8 cellular contexts compared by ENCODE assay signal in the genomic region with DNA sequence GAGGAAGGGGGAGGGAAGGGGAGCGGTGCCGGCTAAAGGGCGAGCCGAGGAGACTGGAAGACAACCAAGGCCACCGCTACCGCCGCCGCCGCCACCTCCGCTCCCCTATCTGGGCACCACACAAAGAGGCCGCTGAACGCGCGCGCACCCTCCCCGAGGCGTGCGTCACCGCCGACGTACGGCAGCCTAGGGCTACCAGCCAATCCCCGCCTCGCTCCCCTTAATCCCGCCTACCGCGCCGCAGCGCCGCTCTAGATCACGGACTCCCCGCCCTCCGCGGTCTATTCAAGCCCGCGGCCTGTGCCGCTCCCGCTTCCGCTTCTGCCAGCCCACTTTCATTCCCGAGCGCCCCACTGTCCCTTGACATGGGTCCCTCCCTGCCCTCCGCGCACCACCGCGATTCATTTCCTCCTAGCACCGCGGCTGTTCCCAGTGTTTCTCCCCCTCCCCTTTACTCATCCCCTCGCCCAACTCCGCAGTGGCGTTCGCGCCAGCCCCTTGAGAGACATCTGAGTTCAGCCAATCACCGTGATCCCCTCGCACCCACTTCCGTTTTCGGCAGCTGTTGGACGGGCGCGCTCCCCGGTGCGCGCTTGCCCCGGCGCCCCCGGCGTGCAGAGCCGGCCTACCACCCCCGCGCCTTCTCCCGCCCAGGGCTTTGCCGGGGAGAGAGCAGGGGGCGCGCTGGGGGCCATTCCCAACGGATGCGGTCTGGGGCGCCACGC. TPM values are rescaled to one million over a fixed set of nuclear protein-coding genes. Genes with fewer than 3 reads are reported as not detected.
A peak's percentile ranks its signal among the peaks of the same experiment; 100 is the strongest.
DNase-seq lines count a peak whose midpoint lies in the region; ATAC-seq and TF ChIP-seq lines count a peak whose summit lies in the region.

A gene (minus strand): TSS at position 128 of the 725 bp plus-strand sequence. CDS start 297 bp downstream, outside the sequence.

- WGBS in endodermal cell (ENCODE audit: insufficient coverage in 1 of 2, insufficient read length in 1 of 2), 2 experiments: 0% methylated on average over 29 to 76 of the region's 77 CpGs
- WGBS in mesodermal cell (ENCODE audit: insufficient coverage in 2 of 2), 2 experiments: 0% methylated on average over 48 to 60 of the region's 77 CpGs

- H3K4me3 Mint-ChIP-seq in Caco-2 (ENCODE audit: unreplicated experiment) (peak within 1 kb of the TSS; percentile 97), endodermal cell (peak within 1 kb of the TSS; percentile 96)
- peak within 1 kb of the TSS; percentile 96 for H3K4me3 Mint-ChIP-seq in activated CD8-positive, alpha-beta memory T cell treated with anti-CD3 and anti-CD28 coated beads, Interleukin-2, amount 10 ng/mL, durations not matched to agents 7 days and 5 days

- H3K9ac ChIP-seq in NT2/D1 (ENCODE audit: insufficient read length, low read depth) (peak within 1 kb of the TSS; percentile 99), endodermal cell (ENCODE audit: extremely low read depth, low read length, poor library complexity, severe bottlenecking) (peak within 1 kb of the TSS; percentile 99)

- CTCF ChIA-PET in Caco-2 (lab: Charles Lee): interaction anchor here (0.9 to 1.5 kb wide), 2 partner anchors 12 to 14 kb away, joined by 5 to 13 read pairs; no protein-coding TSS in a partner anchor
- CTCF ChIA-PET in activated CD8-positive, alpha-beta memory T cell treated with anti-CD3 and anti-CD28 coated beads, Interleukin-2, amount 10 ng/mL, durations not matched to agents 7 days and 5 days (lab: Charles Lee): interaction anchor here (0.7 to 3.0 kb wide), 10 partner anchors 12 to 281 kb away, joined by 3 to 13 read pairs (median 6); a partner anchor contains a TSS

- peak within 1 kb of the TSS; percentile 91 for H3K4me3 ChIP-seq in Caco-2 (ENCODE audit: low read depth, low read length)
- H3K4me3 ChIP-seq in NT2/D1 (ENCODE audit: insufficient read length, low read depth): peak within 1 kb of the TSS; percentile 90
- peak within 1 kb of the TSS; percentile 99 for H3K4me3 ChIP-seq in endodermal cell (ENCODE audit: low read length)
- H3K4me3 ChIP-seq in mesodermal cell (ENCODE audit: extremely low read depth, insufficient read depth, low read length, poor library complexity, severe bottlenecking): peak within 1 kb of the TSS; percentile 89

- H3K27me3 Mint-ChIP-seq in Caco-2 (ENCODE audit: insufficient read depth, unreplicated experiment) (no peaks in the 10 kb centered on the region), endodermal cell (ENCODE audit: insufficient read depth) (peaks cover 18% of the 10 kb centered on the region)
- H3K27me3 Mint-ChIP-seq in activated CD8-positive, alpha-beta memory T cell treated with anti-CD3 and anti-CD28 coated beads, Interleukin-2, amount 10 ng/mL, durations not matched to agents 7 days and 5 days: no peaks in the 10 kb centered on the region

- H3K9me3 Mint-ChIP-seq in Caco-2 (ENCODE audit: unreplicated experiment) (no peaks in the 10 kb centered on the region), endodermal cell (peaks cover 3% of the 10 kb centered on the region)
- H3K9me3 Mint-ChIP-seq in activated CD8-positive, alpha-beta memory T cell treated with anti-CD3 and anti-CD28 coated beads, Interleukin-2, amount 10 ng/mL, durations not matched to agents 7 days and 5 days (ENCODE audit: low read depth): no peaks in the 10 kb centered on the region

- no TSS peak for BruUV-seq in Caco-2 (replicated peaks; lab: Mats Ljungman, UMichigan)

- POLR2A ChIA-PET in Caco-2 (lab: Charles Lee): interaction anchor here (0.6 kb wide), 2 partner anchors 57 to 784 kb away, joined by 3 to 5 read pairs; no protein-coding TSS in a partner anchor

- H3K27ac ChIP-seq in endodermal cell (ENCODE audit: low read depth, low read length) (peak within 1 kb of the TSS; percentile 100), mesodermal cell (ENCODE audit: low read depth, low read length, severe bottlenecking) (peak within 1 kb of the TSS; percentile 100)

- H3K27me3 ChIP-seq in Caco-2 (replicated peaks; ENCODE audit: control insufficient read depth, insufficient read depth, low read length) (no peaks in the 10 kb centered on the region), NT2/D1 (ENCODE audit: insufficient read depth, insufficient read length) (no peaks in the 10 kb centered on the region), endodermal cell (ENCODE audit: control insufficient read depth, insufficient read depth, low read length, poor library complexity, severe bottlenecking) (no peaks in the 10 kb centered on the region)

- intact Hi-C loops in Caco-2 (cut with micrococcal nuclease; ENCODE audit: unreplicated experiment): no loop called here

- H3K36me3 Mint-ChIP-seq in Caco-2 (ENCODE audit: insufficient read depth, unreplicated experiment) (peaks cover 48% of the 10 kb centered on the region), endodermal cell (ENCODE audit: low read depth) (peaks cover 19% of the 10 kb centered on the region)
- peaks cover 31% of the 10 kb centered on the region for H3K36me3 Mint-ChIP-seq in activated CD8-positive, alpha-beta memory T cell treated with anti-CD3 and anti-CD28 coated beads, Interleukin-2, amount 10 ng/mL, durations not matched to agents 7 days and 5 days

- H3K4me1 Mint-ChIP-seq in Caco-2 (ENCODE audit: low read depth, unreplicated experiment): no peaks in the 10 kb centered on the region
- H3K4me1 Mint-ChIP-seq in activated CD8-positive, alpha-beta memory T cell treated with anti-CD3 and anti-CD28 coated beads, Interleukin-2, amount 10 ng/mL, durations not matched to agents 7 days and 5 days: peaks cover 30% of the 10 kb centered on the region
- H3K4me1 Mint-ChIP-seq in endodermal cell: peaks cover 13% of the 10 kb centered on the region

- H3K9me3 ChIP-seq in Caco-2 (no peaks in the 10 kb centered on the region), NT2/D1 (ENCODE audit: insufficient read depth, low read length) (no peaks in the 10 kb centered on the region), endodermal cell (ENCODE audit: control insufficient read depth, low read length) (no peaks in the 10 kb centered on the region), mesodermal cell (ENCODE audit: control insufficient read depth, low read length) (no peaks in the 10 kb centered on the region)

- H3K27ac Mint-ChIP-seq in Caco-2 (ENCODE audit: unreplicated experiment): peak within 1 kb of the TSS; percentile 100
- peak within 1 kb of the TSS; percentile 100 for H3K27ac Mint-ChIP-seq in activated CD8-positive, alpha-beta memory T cell treated with anti-CD3 and anti-CD28 coated beads, Interleukin-2, amount 10 ng/mL, durations not matched to agents 7 days and 5 days
- H3K27ac Mint-ChIP-seq in endodermal cell: peak within 1 kb of the TSS; percentile 100

- no peak for TF ChIP-seq CTCF in Caco-2 (IDR thresholded peaks at IDR 0.05; ENCODE audit: insufficient read depth in 1 of 2, low read depth in 1 of 2, low read length in 1 of 2, severe bottlenecking in 1 of 2, unreplicated experiment in 1 of 2)
- TF ChIP-seq CTCF in endodermal cell (conservative IDR thresholded peaks at IDR 0.05): no peak

- peak; percentile 73 for ATAC-seq in GM21381 (IDR thresholded peaks at IDR 0.05; ENCODE audit: unreplicated experiment)
- peak; percentile 88 for ATAC-seq in activated CD8-positive, alpha-beta memory T cell treated with anti-CD3 and anti-CD28 coated beads, Interleukin-2, amount 10 ng/mL, durations not matched to agents 7 days and 5 days

- DNase-seq in Caco-2: peak; percentile 97 to 98
- peak; percentile 31 to 97 (median 90) for DNase-seq in HUDEP-2 (lab: John Stamatoyannopoulos, UW; ENCODE audit: unreplicated experiment in 76 of 76)
- DNase-seq in NT2/D1 (ENCODE audit: low read depth, low spot score): peak; percentile 89
- DNase-seq in activated CD8-positive, alpha-beta memory T cell treated with anti-CD3 and anti-CD28 coated beads, Interleukin-2, amount 10 ng/mL, durations not matched to agents 7 days and 5 days: peak; percentile 97
- DNase-seq in endodermal cell: peak; percentile 98
- DNase-seq in stimulated activated CD8-positive, alpha-beta memory T cell treated with anti-CD3 and anti-CD28 coated beads, Interleukin-15, amount 100 ng/mL, for 4 hours (ENCODE audit: low read depth in 2 of 2): peak; percentile 93 to 95

- H3K36me3 ChIP-seq in Caco-2 (ENCODE audit: control insufficient read depth, insufficient read depth, low read length): 0 out of 2 replicates have a peak, but pooled peaks cover 1% of the 10 kb centered on the region
- H3K36me3 ChIP-seq in NT2/D1 (ENCODE audit: insufficient read depth, insufficient read length, low read length): peaks cover 28% of the 10 kb centered on the region
- H3K36me3 ChIP-seq in endodermal cell (ENCODE audit: control insufficient read depth, insufficient read depth, low read length): peaks cover 31% of the 10 kb centered on the region
- peaks cover 28% of the 10 kb centered on the region for H3K36me3 ChIP-seq in mesodermal cell (ENCODE audit: control insufficient read depth, insufficient read depth, low read length)

- H3K4me1 ChIP-seq in Caco-2 (peaks cover 20% of the 10 kb centered on the region), NT2/D1 (ENCODE audit: insufficient read depth, insufficient read length) (no peaks in the 10 kb centered on the region), endodermal cell (ENCODE audit: control insufficient read depth, insufficient read depth, low read length) (no peaks in the 10 kb centered on the region), mesodermal cell (ENCODE audit: control insufficient read depth, insufficient read depth, low read length, poor library complexity, severe bottlenecking) (peaks cover 4% of the 10 kb centered on the region)

RNA-seq across cellular contexts. Expression of the gene that starts here (rescaled TPM):
- total RNA-seq in Caco-2 (2022) (41.9 and 42.5 TPM in 2 replicates), endodermal cell (10 to 100 TPM; 50.7 to 61.0 TPM)
- total RNA-seq in activated CD8-positive, alpha-beta memory T cell treated with anti-CD3 and anti-CD28 coated beads, Interleukin-2, amount 10 ng/mL, durations not matched to agents 7 days and 5 days: 10 to 100 TPM; 26.0 to 34.0 TPM
- 75.5 TPM for polyA plus RNA-seq in endodermal cell (2013, experiment 1 of 2)
- 72.9 TPM for polyA plus RNA-seq in endodermal cell (2013, experiment 2 of 2)
- 46.4 TPM for polyA plus RNA-seq in mesodermal cell (2013, experiment 1 of 2)
- polyA plus RNA-seq in mesodermal cell (2013, experiment 2 of 2): 42.4 TPM

Comparison
In these comparisons a context has a peak if more than half of its experiments do, and no peak if none do; other contexts are left out.
1. Peak in every context shown above with its lines: DNase-seq, ATAC-seq, H3K4me3 ChIP-seq and H3K27ac ChIP-seq.